4 cellular contexts compared by ENCODE assay signal in genomic region chr7:64219710-64220298, GRCh38. TPM values are rescaled to one million over a fixed set of nuclear protein-coding genes. Genes with fewer than 3 reads are reported as not detected.
"Had no signal": no experiment of that assay in that cellular context is flagged by ENCODE, and none has a peak within 500 bp of the region (broad histone marks: within the 10 kb centered on the region; RNA-seq: fewer than 3 reads in every experiment).

No MANE protein-coding gene starts in this region.

RNA-seq across cellular contexts. Expression of gene ZNF679, which starts 8.5 kb away (rescaled TPM):
- total RNA-seq: LHCN-M2, M059J, MCF 10A, NCI-H460 had no signal

RNA-seq across cellular contexts. Expression of gene ZNF735, which starts 12.8 kb away (rescaled TPM):
- total RNA-seq: LHCN-M2, M059J, MCF 10A, NCI-H460 had no signal
